In the genomic region with DNA sequence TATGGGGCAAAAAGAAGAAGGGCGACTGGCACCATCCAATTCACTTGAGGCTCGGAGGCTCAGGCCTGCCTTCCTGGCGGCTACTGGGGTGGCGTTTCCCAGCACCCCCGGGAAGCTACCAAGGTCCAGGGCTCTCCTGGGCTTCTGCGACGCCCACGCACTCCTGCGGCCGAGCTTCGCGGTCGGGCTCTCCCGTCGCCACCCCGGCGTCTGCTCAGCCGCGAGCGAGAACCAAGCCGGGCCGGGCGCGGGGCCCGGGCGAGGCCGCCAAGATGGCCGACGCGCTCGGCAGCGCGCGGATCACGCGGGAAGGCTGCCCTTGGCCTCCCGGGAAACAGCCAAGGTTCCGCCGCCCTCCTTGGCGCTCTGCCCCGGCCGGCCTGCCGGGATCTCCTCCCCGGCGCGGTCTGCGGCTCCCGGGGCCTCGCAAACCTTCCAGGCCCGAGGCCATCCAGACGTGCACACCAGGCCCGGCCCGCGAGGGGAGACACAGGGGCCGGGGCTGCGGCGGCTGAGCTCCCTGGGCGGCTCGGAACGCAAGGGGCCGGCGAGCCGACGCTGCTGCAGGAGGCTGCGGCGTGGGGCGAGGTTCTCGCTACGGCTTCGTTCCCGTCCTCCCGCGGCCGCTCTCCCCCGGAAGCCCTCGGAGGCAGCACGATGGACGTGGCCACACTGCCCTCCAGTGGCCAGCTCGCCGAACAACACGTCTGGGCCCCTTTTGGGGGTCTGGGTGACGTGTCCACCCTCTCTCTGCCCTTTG, we compare ENCODE assay signal across 1 cellular context.
TF ChIP-seq lines count a peak whose summit lies in the region.

No MANE protein-coding gene starts in this region.

TF ChIP-seq in HepG2, 621 proteins besides CTCF, POLR2A, EP300 and RAD21 (continued from another document and continues in another):
- TF ChIP-seq, protein P1, sequence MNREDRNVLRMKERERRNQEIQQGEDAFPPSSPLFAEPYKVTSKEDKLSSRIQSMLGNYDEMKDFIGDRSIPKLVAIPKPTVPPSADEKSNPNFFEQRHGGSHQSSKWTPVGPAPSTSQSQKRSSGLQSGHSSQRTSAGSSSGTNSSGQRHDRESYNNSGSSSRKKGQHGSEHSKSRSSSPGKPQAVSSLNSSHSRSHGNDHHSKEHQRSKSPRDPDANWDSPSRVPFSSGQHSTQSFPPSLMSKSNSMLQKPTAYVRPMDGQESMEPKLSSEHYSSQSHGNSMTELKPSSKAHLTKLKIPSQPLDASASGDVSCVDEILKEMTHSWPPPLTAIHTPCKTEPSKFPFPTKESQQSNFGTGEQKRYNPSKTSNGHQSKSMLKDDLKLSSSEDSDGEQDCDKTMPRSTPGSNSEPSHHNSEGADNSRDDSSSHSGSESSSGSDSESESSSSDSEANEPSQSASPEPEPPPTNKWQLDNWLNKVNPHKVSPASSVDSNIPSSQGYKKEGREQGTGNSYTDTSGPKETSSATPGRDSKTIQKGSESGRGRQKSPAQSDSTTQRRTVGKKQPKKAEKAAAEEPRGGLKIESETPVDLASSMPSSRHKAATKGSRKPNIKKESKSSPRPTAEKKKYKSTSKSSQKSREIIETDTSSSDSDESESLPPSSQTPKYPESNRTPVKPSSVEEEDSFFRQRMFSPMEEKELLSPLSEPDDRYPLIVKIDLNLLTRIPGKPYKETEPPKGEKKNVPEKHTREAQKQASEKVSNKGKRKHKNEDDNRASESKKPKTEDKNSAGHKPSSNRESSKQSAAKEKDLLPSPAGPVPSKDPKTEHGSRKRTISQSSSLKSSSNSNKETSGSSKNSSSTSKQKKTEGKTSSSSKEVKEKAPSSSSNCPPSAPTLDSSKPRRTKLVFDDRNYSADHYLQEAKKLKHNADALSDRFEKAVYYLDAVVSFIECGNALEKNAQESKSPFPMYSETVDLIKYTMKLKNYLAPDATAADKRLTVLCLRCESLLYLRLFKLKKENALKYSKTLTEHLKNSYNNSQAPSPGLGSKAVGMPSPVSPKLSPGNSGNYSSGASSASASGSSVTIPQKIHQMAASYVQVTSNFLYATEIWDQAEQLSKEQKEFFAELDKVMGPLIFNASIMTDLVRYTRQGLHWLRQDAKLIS (CRISPR knock-in tag; IDR thresholded peaks at IDR 0.05), result no peak
- TF ChIP-seq, protein P2, sequence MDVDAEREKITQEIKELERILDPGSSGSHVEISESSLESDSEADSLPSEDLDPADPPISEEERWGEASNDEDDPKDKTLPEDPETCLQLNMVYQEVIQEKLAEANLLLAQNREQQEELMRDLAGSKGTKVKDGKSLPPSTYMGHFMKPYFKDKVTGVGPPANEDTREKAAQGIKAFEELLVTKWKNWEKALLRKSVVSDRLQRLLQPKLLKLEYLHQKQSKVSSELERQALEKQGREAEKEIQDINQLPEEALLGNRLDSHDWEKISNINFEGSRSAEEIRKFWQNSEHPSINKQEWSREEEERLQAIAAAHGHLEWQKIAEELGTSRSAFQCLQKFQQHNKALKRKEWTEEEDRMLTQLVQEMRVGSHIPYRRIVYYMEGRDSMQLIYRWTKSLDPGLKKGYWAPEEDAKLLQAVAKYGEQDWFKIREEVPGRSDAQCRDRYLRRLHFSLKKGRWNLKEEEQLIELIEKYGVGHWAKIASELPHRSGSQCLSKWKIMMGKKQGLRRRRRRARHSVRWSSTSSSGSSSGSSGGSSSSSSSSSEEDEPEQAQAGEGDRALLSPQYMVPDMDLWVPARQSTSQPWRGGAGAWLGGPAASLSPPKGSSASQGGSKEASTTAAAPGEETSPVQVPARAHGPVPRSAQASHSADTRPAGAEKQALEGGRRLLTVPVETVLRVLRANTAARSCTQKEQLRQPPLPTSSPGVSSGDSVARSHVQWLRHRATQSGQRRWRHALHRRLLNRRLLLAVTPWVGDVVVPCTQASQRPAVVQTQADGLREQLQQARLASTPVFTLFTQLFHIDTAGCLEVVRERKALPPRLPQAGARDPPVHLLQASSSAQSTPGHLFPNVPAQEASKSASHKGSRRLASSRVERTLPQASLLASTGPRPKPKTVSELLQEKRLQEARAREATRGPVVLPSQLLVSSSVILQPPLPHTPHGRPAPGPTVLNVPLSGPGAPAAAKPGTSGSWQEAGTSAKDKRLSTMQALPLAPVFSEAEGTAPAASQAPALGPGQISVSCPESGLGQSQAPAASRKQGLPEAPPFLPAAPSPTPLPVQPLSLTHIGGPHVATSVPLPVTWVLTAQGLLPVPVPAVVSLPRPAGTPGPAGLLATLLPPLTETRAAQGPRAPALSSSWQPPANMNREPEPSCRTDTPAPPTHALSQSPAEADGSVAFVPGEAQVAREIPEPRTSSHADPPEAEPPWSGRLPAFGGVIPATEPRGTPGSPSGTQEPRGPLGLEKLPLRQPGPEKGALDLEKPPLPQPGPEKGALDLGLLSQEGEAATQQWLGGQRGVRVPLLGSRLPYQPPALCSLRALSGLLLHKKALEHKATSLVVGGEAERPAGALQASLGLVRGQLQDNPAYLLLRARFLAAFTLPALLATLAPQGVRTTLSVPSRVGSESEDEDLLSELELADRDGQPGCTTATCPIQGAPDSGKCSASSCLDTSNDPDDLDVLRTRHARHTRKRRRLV (CRISPR knock-in tag; IDR thresholded peaks at IDR 0.05), result no peak
- TF ChIP-seq ZNF3 (CRISPR knock-in tag; IDR thresholded peaks at IDR 0.05) (no peak), KLF16 (CRISPR knock-in tag; IDR thresholded peaks at IDR 0.05) (peak in 1 of 2 experiments; percentile 70; a peak in 2 of 4 replicates), KLF6 (CRISPR knock-in tag; IDR thresholded peaks at IDR 0.05) (0 out of 2 replicates have a peak, but pooled peaks have one; percentile 57), ZNF652 (CRISPR knock-in tag; IDR thresholded peaks at IDR 0.05; ENCODE audit: borderline replicate concordance, low read depth) (peak; percentile 61; the same call in 1 of the 2 replicates), HNRNPK (IDR thresholded peaks at IDR 0.05; ENCODE audit: low read depth, low read length, poor library complexity, severe bottlenecking) (no peak), MTF1 (CRISPR knock-in tag; IDR thresholded peaks at IDR 0.05) (no peak), ZBTB21 (CRISPR knock-in tag; IDR thresholded peaks at IDR 0.05) (no peak), KDM2A (CRISPR knock-in tag; IDR thresholded peaks at IDR 0.05; ENCODE audit: borderline replicate concordance, low read depth) (peak; percentile 92), PTBP1 (IDR thresholded peaks at IDR 0.05; ENCODE audit: low read depth, low read length, poor library complexity, severe bottlenecking) (no peak), NFE2L2 (IDR thresholded peaks at IDR 0.05; ENCODE audit: low read length) (no peak), REXO4 (CRISPR knock-in tag; IDR thresholded peaks at IDR 0.05; ENCODE audit: borderline replicate concordance) (no peak), YEATS4 (CRISPR knock-in tag; IDR thresholded peaks at IDR 0.05; ENCODE audit: borderline replicate concordance) (peak; percentile 64; the same call in 1 of the 2 replicates), AGO2 (optimal IDR thresholded peaks at IDR 0.05; ENCODE audit: low read depth, low read length) (no peak), ZMAT3 (CRISPR knock-in tag; conservative IDR thresholded peaks at IDR 0.05) (no peak)
- TF ChIP-seq, protein P3, sequence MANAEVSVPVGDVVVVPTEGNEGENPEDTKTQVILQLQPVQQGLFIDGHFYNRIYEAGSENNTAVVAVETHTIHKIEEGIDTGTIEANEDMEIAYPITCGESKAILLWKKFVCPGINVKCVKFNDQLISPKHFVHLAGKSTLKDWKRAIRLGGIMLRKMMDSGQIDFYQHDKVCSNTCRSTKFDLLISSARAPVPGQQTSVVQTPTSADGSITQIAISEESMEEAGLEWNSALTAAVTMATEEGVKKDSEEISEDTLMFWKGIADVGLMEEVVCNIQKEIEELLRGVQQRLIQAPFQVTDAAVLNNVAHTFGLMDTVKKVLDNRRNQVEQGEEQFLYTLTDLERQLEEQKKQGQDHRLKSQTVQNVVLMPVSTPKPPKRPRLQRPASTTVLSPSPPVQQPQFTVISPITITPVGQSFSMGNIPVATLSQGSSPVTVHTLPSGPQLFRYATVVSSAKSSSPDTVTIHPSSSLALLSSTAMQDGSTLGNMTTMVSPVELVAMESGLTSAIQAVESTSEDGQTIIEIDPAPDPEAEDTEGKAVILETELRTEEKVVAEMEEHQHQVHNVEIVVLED (CRISPR knock-in tag; IDR thresholded peaks at IDR 0.05; ENCODE audit: borderline replicate concordance), result peak; percentile 59
- TF ChIP-seq, protein P4, sequence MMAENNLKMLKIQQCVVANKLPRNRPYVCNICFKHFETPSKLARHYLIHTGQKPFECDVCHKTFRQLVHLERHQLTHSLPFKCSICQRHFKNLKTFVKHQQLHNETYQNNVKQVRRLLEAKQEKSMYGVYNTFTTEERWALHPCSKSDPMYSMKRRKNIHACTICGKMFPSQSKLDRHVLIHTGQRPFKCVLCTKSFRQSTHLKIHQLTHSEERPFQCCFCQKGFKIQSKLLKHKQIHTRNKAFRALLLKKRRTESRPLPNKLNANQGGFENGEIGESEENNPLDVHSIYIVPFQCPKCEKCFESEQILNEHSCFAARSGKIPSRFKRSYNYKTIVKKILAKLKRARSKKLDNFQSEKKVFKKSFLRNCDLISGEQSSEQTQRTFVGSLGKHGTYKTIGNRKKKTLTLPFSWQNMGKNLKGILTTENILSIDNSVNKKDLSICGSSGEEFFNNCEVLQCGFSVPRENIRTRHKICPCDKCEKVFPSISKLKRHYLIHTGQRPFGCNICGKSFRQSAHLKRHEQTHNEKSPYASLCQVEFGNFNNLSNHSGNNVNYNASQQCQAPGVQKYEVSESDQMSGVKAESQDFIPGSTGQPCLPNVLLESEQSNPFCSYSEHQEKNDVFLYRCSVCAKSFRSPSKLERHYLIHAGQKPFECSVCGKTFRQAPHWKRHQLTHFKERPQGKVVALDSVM (CRISPR knock-in tag; IDR thresholded peaks at IDR 0.05), result peak; percentile 40; the same call in 1 of the 2 replicates
- TF ChIP-seq, protein P5, sequence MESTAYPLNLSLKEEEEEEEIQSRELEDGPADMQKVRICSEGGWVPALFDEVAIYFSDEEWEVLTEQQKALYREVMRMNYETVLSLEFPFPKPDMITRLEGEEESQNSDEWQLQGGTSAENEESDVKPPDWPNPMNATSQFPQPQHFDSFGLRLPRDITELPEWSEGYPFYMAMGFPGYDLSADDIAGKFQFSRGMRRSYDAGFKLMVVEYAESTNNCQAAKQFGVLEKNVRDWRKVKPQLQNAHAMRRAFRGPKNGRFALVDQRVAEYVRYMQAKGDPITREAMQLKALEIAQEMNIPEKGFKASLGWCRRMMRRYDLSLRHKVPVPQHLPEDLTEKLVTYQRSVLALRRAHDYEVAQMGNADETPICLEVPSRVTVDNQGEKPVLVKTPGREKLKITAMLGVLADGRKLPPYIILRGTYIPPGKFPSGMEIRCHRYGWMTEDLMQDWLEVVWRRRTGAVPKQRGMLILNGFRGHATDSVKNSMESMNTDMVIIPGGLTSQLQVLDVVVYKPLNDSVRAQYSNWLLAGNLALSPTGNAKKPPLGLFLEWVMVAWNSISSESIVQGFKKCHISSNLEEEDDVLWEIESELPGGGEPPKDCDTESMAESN (CRISPR knock-in tag; conservative IDR thresholded peaks at IDR 0.05), result no peak; the same call in 1 of the 2 replicates
- TF ChIP-seq, protein P6, sequence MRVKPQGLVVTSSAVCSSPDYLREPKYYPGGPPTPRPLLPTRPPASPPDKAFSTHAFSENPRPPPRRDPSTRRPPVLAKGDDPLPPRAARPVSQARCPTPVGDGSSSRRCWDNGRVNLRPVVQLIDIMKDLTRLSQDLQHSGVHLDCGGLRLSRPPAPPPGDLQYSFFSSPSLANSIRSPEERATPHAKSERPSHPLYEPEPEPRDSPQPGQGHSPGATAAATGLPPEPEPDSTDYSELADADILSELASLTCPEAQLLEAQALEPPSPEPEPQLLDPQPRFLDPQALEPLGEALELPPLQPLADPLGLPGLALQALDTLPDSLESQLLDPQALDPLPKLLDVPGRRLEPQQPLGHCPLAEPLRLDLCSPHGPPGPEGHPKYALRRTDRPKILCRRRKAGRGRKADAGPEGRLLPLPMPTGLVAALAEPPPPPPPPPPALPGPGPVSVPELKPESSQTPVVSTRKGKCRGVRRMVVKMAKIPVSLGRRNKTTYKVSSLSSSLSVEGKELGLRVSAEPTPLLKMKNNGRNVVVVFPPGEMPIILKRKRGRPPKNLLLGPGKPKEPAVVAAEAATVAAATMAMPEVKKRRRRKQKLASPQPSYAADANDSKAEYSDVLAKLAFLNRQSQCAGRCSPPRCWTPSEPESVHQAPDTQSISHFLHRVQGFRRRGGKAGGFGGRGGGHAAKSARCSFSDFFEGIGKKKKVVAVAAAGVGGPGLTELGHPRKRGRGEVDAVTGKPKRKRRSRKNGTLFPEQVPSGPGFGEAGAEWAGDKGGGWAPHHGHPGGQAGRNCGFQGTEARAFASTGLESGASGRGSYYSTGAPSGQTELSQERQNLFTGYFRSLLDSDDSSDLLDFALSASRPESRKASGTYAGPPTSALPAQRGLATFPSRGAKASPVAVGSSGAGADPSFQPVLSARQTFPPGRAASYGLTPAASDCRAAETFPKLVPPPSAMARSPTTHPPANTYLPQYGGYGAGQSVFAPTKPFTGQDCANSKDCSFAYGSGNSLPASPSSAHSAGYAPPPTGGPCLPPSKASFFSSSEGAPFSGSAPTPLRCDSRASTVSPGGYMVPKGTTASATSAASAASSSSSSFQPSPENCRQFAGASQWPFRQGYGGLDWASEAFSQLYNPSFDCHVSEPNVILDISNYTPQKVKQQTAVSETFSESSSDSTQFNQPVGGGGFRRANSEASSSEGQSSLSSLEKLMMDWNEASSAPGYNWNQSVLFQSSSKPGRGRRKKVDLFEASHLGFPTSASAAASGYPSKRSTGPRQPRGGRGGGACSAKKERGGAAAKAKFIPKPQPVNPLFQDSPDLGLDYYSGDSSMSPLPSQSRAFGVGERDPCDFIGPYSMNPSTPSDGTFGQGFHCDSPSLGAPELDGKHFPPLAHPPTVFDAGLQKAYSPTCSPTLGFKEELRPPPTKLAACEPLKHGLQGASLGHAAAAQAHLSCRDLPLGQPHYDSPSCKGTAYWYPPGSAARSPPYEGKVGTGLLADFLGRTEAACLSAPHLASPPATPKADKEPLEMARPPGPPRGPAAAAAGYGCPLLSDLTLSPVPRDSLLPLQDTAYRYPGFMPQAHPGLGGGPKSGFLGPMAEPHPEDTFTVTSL (CRISPR knock-in tag; IDR thresholded peaks at IDR 0.05; ENCODE audit: borderline replicate concordance), result no peak
- TF ChIP-seq, protein P7, sequence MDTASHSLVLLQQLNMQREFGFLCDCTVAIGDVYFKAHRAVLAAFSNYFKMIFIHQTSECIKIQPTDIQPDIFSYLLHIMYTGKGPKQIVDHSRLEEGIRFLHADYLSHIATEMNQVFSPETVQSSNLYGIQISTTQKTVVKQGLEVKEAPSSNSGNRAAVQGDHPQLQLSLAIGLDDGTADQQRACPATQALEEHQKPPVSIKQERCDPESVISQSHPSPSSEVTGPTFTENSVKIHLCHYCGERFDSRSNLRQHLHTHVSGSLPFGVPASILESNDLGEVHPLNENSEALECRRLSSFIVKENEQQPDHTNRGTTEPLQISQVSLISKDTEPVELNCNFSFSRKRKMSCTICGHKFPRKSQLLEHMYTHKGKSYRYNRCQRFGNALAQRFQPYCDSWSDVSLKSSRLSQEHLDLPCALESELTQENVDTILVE (CRISPR knock-in tag; IDR thresholded peaks at IDR 0.05), result no peak
- TF ChIP-seq, protein P8, sequence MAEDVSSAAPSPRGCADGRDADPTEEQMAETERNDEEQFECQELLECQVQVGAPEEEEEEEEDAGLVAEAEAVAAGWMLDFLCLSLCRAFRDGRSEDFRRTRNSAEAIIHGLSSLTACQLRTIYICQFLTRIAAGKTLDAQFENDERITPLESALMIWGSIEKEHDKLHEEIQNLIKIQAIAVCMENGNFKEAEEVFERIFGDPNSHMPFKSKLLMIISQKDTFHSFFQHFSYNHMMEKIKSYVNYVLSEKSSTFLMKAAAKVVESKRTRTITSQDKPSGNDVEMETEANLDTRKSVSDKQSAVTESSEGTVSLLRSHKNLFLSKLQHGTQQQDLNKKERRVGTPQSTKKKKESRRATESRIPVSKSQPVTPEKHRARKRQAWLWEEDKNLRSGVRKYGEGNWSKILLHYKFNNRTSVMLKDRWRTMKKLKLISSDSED (CRISPR knock-in tag; IDR thresholded peaks at IDR 0.05), result no peak
- TF ChIP-seq, protein P9, sequence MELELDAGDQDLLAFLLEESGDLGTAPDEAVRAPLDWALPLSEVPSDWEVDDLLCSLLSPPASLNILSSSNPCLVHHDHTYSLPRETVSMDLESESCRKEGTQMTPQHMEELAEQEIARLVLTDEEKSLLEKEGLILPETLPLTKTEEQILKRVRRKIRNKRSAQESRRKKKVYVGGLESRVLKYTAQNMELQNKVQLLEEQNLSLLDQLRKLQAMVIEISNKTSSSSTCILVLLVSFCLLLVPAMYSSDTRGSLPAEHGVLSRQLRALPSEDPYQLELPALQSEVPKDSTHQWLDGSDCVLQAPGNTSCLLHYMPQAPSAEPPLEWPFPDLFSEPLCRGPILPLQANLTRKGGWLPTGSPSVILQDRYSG (CRISPR knock-in tag; IDR thresholded peaks at IDR 0.05), result no peak
